ENCODE assay signal across 16 cellular contexts in genomic region chr13:33471182-33471581, GRCh38.
"Had no signal": no experiment of that assay in that cellular context is flagged by ENCODE, and none has a peak within 500 bp of the region (broad histone marks: within the 10 kb centered on the region; RNA-seq: fewer than 3 reads in every experiment).

No MANE protein-coding gene starts in this region.

- ATAC-seq: activated T-cell treated with anti-CD3 and anti-CD28 coated beads, Interleukin-2, amount 50 U/mL, for 72 hours; gastrocnemius medialis; naive thymus-derived CD8-positive, alpha-beta T cell; pancreas had no signal

- DNase-seq: activated CD4-positive, alpha-beta T cell treated with anti-CD3 and anti-CD28 coated beads for 1 hour; activated CD4-positive, alpha-beta T cell treated with anti-CD3 and anti-CD28 coated beads, Interleukin-2, amount 50 U/mL, for 4 hours; activated gamma-delta T cell; activated T-cell treated with anti-CD3 and anti-CD28 coated beads, Interleukin-2, amount 50 U/mL, for 72 hours; adrenal gland; gastrocnemius medialis; head of caudate nucleus; naive thymus-derived CD8-positive, alpha-beta T cell; pancreas; sigmoid colon; spleen; stimulated activated naive CD4-positive, alpha-beta T cell treated with Interleukin-2 at 50 U/mL for 16 hours; tibial artery; WERI-Rb-1 had no signal

- H3K9me3 Mint-ChIP-seq: activated naive CD4-positive, alpha-beta T cell treated with anti-CD3 and anti-CD28 coated beads, Interleukin-2, amount 50 U/mL, for 24 hours had no signal

- H3K27me3 ChIP-seq: adrenal gland, gastrocnemius medialis, pancreas, sigmoid colon, spleen, tibial artery had no signal

- H3K4me3 Mint-ChIP-seq: activated naive CD4-positive, alpha-beta T cell treated with anti-CD3 and anti-CD28 coated beads, Interleukin-2, amount 50 U/mL, for 24 hours; activated T-cell treated with anti-CD3 and anti-CD28 coated beads, Interleukin-2, amount 50 U/mL, for 72 hours; naive thymus-derived CD8-positive, alpha-beta T cell; T-helper 1 cell treated with Interleukin-12 subunit alpha and Interleukin-12 subunit beta and Interleukin-4 antibody, amounts not matched to agents 30 μg/mL and 1 μg/mL, for 36 hours had no signal

- H3K4me1 Mint-ChIP-seq: activated naive CD4-positive, alpha-beta T cell treated with anti-CD3 and anti-CD28 coated beads, Interleukin-2, amount 50 U/mL, for 24 hours; naive thymus-derived CD8-positive, alpha-beta T cell had no signal

- H3K4me3 ChIP-seq: adrenal gland, gastrocnemius medialis, pancreas, sigmoid colon, spleen, tibial artery had no signal

- H3K27me3 Mint-ChIP-seq: activated naive CD4-positive, alpha-beta T cell treated with anti-CD3 and anti-CD28 coated beads, Interleukin-2, amount 50 U/mL, for 24 hours had no signal

- H3K9me3 ChIP-seq: adrenal gland, gastrocnemius medialis, pancreas, sigmoid colon, tibial artery had no signal

- H3K27ac Mint-ChIP-seq: activated naive CD4-positive, alpha-beta T cell treated with anti-CD3 and anti-CD28 coated beads, Interleukin-2, amount 50 U/mL, for 24 hours; activated T-cell treated with anti-CD3 and anti-CD28 coated beads, Interleukin-2, amount 50 U/mL, for 72 hours; naive thymus-derived CD8-positive, alpha-beta T cell; T-helper 1 cell treated with Interleukin-12 subunit alpha and Interleukin-12 subunit beta and Interleukin-4 antibody, amounts not matched to agents 30 μg/mL and 1 μg/mL, for 36 hours had no signal

- H3K36me3 ChIP-seq: adrenal gland, gastrocnemius medialis, pancreas, sigmoid colon, spleen, tibial artery, WERI-Rb-1 had no signal

- H3K4me1 ChIP-seq: adrenal gland, gastrocnemius medialis, pancreas, sigmoid colon, spleen, tibial artery had no signal

- H3K36me3 Mint-ChIP-seq: activated naive CD4-positive, alpha-beta T cell treated with anti-CD3 and anti-CD28 coated beads, Interleukin-2, amount 50 U/mL, for 24 hours had no signal

- H3K27ac ChIP-seq: adrenal gland, gastrocnemius medialis, pancreas, sigmoid colon, spleen, tibial artery, WERI-Rb-1 had no signal
